In the genomic region with DNA sequence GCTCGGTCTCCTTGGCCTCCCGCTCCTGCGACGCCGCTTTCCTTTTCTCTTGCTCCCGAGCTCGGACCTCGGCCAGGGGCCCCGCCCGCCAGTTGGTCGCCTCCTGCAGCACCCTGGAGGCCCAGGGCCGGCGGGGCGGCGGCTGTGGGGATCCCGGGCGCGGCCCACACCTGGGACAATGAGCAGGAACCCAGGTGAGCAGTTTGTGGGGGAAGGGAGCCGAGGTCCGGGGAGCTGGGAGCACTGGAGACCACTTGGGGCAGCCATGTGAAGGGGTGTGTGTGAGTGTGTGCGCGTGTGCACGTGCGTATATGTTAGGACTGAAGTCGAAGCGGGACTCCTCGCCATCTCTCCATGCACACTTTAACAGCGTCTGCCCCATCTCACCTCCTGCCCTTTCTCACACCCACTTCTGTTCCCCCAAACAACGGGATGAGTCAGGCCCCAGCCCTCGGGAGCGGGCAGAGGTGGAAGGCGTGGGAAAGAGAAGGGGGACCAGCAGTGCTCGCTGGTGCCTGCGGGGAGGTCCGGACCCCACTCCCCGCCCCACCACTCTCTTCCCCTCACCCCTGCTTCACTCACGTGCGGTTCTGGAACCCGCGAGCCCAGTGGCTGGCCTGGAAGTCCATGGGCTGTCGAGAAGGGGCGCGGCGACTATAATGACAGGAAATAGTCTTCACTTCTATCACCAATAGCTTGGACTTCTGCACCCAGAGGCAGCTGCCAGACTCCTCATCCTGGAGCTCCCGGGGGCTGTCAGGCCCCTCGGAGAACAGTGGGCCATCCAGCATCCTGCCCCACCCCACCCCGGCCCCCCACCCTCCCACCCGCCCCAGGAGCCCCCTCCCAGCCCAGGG, we compare ENCODE assay signal across 6 cellular contexts. TPM values are rescaled to one million over a fixed set of nuclear protein-coding genes. Genes with fewer than 3 reads are reported as not detected.
DNase-seq lines count a peak whose midpoint lies in the region; ATAC-seq and TF ChIP-seq lines count a peak whose summit lies in the region.

No MANE protein-coding gene starts in this region.

- 3% methylated on average over 16 of the region's 48 CpGs for WGBS in mammary epithelial cell (ENCODE audit: low coverage, missing lambda C conversion rate)

- dilution Hi-C loops in mammary epithelial cell (cut with HindIII; ENCODE audit: low sequenced_read_pairs): no loop called here

- BruUV-seq in mammary epithelial cell (replicated peaks; lab: Mats Ljungman, UMichigan): no TSS peak

- no peak overlapping the region for H3K9ac ChIP-seq in mammary epithelial cell (ENCODE audit: insufficient read depth, low read length)

- no peaks in the 10 kb centered on the region for H3K79me2 ChIP-seq in mammary epithelial cell (ENCODE audit: insufficient read depth, low read length)

- no peaks in the 10 kb centered on the region for H3K27me3 ChIP-seq in mammary epithelial cell (ENCODE audit: insufficient read depth, low read length)
- H3K27me3 ChIP-seq in neutrophil: peaks cover 78% of the 10 kb centered on the region

- no peaks in the 10 kb centered on the region for H4K20me1 ChIP-seq in mammary epithelial cell (ENCODE audit: insufficient read depth, low read length)

- H3K27ac ChIP-seq in mammary epithelial cell (ENCODE audit: insufficient read depth, low read depth, low read length) (no peak overlapping the region), neutrophil (no peak overlapping the region)

- DNase-seq in EH (ENCODE audit: low read depth) (peak; percentile 50), mammary epithelial cell (no peak), mucosa of gallbladder (ENCODE audit: low spot score) (no peak)

- TF ChIP-seq CTCF in mammary epithelial cell (conservative IDR thresholded peaks at IDR 0.05 in 1 of 2, IDR thresholded peaks at IDR 0.05 in 1 of 2; ENCODE audit: extremely low read depth in 1 of 2, insufficient read depth in 1 of 2, low read depth in 1 of 2, low read length in 2 of 2) (no peak), neutrophil (IDR thresholded peaks at IDR 0.05) (no peak)

- CTCF ChIA-PET in mammary epithelial cell (lab: Charles Lee; ENCODE audit: low non-redundant PET): interaction anchor here (0.5 kb wide), 1 partner anchor 131 kb away, joined by 4 read pairs; no protein-coding TSS in a partner anchor

- intact Hi-C loops in mammary epithelial cell (cut with micrococcal nuclease): no loop called here

- H3K4me1 ChIP-seq in mammary epithelial cell (ENCODE audit: insufficient read depth, low read length): peaks cover 17% of the 10 kb centered on the region
- H3K4me1 ChIP-seq in neutrophil (ENCODE audit: control insufficient read depth in 1 of 2, insufficient read depth in 1 of 2, low read depth in 1 of 2, low read length in 1 of 2): peaks cover 39 to 42% of the 10 kb centered on the region in 2 experiments

- H3K4me3 ChIP-seq in mammary epithelial cell (replicated peaks in 1 of 3; ENCODE audit: insufficient read depth in 1 of 3, low read depth in 2 of 3, low read length in 3 of 3) (peak overlapping the region in 1 of 3 experiments; percentile 26), neutrophil (ENCODE audit: low read depth in 1 of 2, low read length in 1 of 2) (peak overlapping the region; percentile 58 to 88)

- peak overlapping the region; percentile 64 for H2AFZ ChIP-seq in mammary epithelial cell (ENCODE audit: low read depth, low read length)

- ATAC-seq in HG03565 (IDR thresholded peaks at IDR 0.05; ENCODE audit: unreplicated experiment): peak; percentile 9
- no peak for ATAC-seq in HG03521 (IDR thresholded peaks at IDR 0.05; ENCODE audit: unreplicated experiment)

- peak overlapping the region; percentile 74 for H3K4me2 ChIP-seq in mammary epithelial cell (ENCODE audit: insufficient read depth, low read depth, low read length)

- in situ Hi-C loops in mammary epithelial cell (cut with MboI; ENCODE audit: low sequenced_read_pairs in 2 of 2): no loop called here

- H3K9me3 ChIP-seq in mammary epithelial cell (replicated peaks; ENCODE audit: insufficient read depth, low read length) (no peaks in the 10 kb centered on the region), neutrophil (no peaks in the 10 kb centered on the region)

- H3K36me3 ChIP-seq in mammary epithelial cell (ENCODE audit: insufficient read depth, low read length) (peaks cover 14% of the 10 kb centered on the region), neutrophil (peaks cover 37% of the 10 kb centered on the region)

RNA-seq across cellular contexts. Expression of a gene that starts 0.5 kb away (rescaled TPM):
- total RNA-seq in mammary epithelial cell: under 1 TPM; 0.33 to 0.52 TPM
- 0.09 TPM for polyA plus RNA-seq in mammary epithelial cell
- polyA minus RNA-seq in mammary epithelial cell: not detected
- total RNA-seq in mucosa of gallbladder: 0.06 TPM

RNA-seq across cellular contexts. Expression of a gene that starts 19.9 kb away (rescaled TPM):
- 10 to 100 TPM; 56.7 to 84.8 TPM for total RNA-seq in mammary epithelial cell
- polyA plus RNA-seq in mammary epithelial cell: 89.0 TPM
- polyA minus RNA-seq in mammary epithelial cell: 73.9 TPM
- 51.7 TPM for total RNA-seq in mucosa of gallbladder

RNA-seq across cellular contexts. Expression of a gene that starts 20.6 kb away (rescaled TPM):
- total RNA-seq in mammary epithelial cell (not detected), mucosa of gallbladder (0.29 TPM)
- not detected for polyA plus RNA-seq in mammary epithelial cell
- not detected for polyA minus RNA-seq in mammary epithelial cell

RNA-seq across cellular contexts. Expression of a gene that starts 27.2 kb away (rescaled TPM):
- total RNA-seq in mammary epithelial cell (1 to 10 TPM in 1 of 2 donors, under 1 TPM in 1; 0.17 to 1.1 TPM), mucosa of gallbladder (0.58 TPM)
- polyA plus RNA-seq in mammary epithelial cell: 0.75 TPM
- not detected for polyA minus RNA-seq in mammary epithelial cell

RNA-seq across cellular contexts. Expression of a gene that starts 41.4 kb away (rescaled TPM):
- total RNA-seq in mammary epithelial cell (100 to 1,000 TPM in 1 of 2 donors, 10 to 100 TPM in 1; 87.9 to 201 TPM), mucosa of gallbladder (198 TPM)
- 200 TPM for polyA plus RNA-seq in mammary epithelial cell
- polyA minus RNA-seq in mammary epithelial cell: 258 TPM
